Comparison of ENCODE assay signal across 1 cellular context in the genomic region with DNA sequence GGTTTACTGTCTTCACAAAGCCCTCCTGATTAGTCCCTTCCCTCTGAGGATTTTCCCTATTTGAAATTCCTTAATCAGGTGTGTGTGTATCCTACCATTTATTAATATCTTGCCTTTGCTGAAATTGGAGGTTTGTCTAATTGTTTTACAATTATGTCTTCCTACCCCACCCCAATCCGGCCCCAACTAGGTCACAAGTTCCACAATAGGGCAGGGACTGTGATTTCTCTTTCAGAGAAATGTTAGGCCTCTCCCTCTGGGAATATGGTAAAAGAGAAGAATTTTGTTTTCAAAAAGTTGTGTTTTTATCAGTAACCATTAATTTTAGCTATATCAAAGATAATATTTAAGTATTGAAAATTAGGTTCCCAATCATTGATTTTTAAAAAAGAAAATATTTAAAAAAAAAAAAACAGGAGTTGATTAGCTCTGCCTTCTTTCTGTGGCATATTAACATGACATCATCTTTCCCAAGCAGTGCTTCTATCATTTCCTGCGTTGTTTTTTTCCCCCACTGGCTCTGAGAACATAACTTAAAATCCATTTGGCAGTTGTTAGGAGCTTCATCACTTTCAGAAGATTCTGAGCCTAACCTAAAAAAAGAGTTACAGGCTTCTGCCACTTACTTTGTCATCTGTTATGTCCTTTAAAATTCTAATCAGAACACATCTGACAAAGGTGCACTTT.
TF ChIP-seq lines count a peak whose summit lies in the region.

No MANE protein-coding gene starts in this region.

TF ChIP-seq in IMR-90, 13 proteins besides CTCF, POLR2A, EP300 and RAD21:
- no peak for TF ChIP-seq CHD1 (IDR thresholded peaks at IDR 0.05; ENCODE audit: low read depth, low read length)
- TF ChIP-seq FOS (IDR thresholded peaks at IDR 0.05; ENCODE audit: low read depth, low read length), result no peak
- TF ChIP-seq RFX5 (IDR thresholded peaks at IDR 0.05; ENCODE audit: low read depth, low read length), result no peak
- TF ChIP-seq MXI1 (IDR thresholded peaks at IDR 0.05; ENCODE audit: borderline replicate concordance, low read depth, low read length), result no peak
- TF ChIP-seq NFE2L2 (IDR thresholded peaks at IDR 0.05; ENCODE audit: low read depth, low read length), result no peak
- no peak for TF ChIP-seq RCOR1 (IDR thresholded peaks at IDR 0.05; ENCODE audit: insufficient replicate concordance, low read length)
- TF ChIP-seq, protein P1, sequence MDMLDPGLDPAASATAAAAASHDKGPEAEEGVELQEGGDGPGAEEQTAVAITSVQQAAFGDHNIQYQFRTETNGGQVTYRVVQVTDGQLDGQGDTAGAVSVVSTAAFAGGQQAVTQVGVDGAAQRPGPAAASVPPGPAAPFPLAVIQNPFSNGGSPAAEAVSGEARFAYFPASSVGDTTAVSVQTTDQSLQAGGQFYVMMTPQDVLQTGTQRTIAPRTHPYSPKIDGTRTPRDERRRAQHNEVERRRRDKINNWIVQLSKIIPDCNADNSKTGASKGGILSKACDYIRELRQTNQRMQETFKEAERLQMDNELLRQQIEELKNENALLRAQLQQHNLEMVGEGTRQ (IDR thresholded peaks at IDR 0.05; ENCODE audit: low read depth, low read length), result no peak
- no peak for TF ChIP-seq MAZ (IDR thresholded peaks at IDR 0.05; ENCODE audit: borderline replicate concordance, low read depth, low read length)
- no peak for TF ChIP-seq SMC3 (IDR thresholded peaks at IDR 0.05; ENCODE audit: low read depth, low read length)
- no peak for TF ChIP-seq CEBPB (IDR thresholded peaks at IDR 0.05; ENCODE audit: low read depth, low read length)
- TF ChIP-seq, protein P2, sequence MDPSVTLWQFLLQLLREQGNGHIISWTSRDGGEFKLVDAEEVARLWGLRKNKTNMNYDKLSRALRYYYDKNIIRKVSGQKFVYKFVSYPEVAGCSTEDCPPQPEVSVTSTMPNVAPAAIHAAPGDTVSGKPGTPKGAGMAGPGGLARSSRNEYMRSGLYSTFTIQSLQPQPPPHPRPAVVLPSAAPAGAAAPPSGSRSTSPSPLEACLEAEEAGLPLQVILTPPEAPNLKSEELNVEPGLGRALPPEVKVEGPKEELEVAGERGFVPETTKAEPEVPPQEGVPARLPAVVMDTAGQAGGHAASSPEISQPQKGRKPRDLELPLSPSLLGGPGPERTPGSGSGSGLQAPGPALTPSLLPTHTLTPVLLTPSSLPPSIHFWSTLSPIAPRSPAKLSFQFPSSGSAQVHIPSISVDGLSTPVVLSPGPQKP (IDR thresholded peaks at IDR 0.05; ENCODE audit: borderline replicate concordance, low read depth, low read length), result no peak
- TF ChIP-seq MAFK (IDR thresholded peaks at IDR 0.05; ENCODE audit: low read depth, low read length), result no peak
- TF ChIP-seq BHLHE40 (IDR thresholded peaks at IDR 0.05; ENCODE audit: low read depth, low read length), result no peak
